1 cellular context compared by ENCODE assay signal in genomic region chr9:72586388-72587160, GRCh38.
TF ChIP-seq lines count a peak whose summit lies in the region.

No MANE protein-coding gene starts in this region.

TF ChIP-seq in A549, 52 proteins besides CTCF, POLR2A, EP300 and RAD21 (continued from another document):
- TF ChIP-seq REST (IDR thresholded peaks at IDR 0.05) (no peak), NPAS2 (CRISPR knock-in tag; IDR thresholded peaks at IDR 0.05; ENCODE audit: borderline replicate concordance) (no peak), ELK1 (IDR thresholded peaks at IDR 0.05; ENCODE audit: low read depth, low read length) (no peak), HOXB5 (CRISPR knock-in tag; IDR thresholded peaks at IDR 0.05) (no peak), BHLHE40 (IDR thresholded peaks at IDR 0.05; ENCODE audit: low read depth, low read length) (no peak), MAZ (IDR thresholded peaks at IDR 0.05; ENCODE audit: borderline replicate concordance, low read depth, low read length) (no peak), MYC (IDR thresholded peaks at IDR 0.05; ENCODE audit: borderline replicate concordance, low read length) (no peak), GATA3 (IDR thresholded peaks at IDR 0.05; ENCODE audit: borderline replicate concordance) (0 out of 2 replicates have a peak, but pooled peaks have one; percentile 35), ZSCAN20 (CRISPR knock-in tag; IDR thresholded peaks at IDR 0.05) (no peak), RNF2 (IDR thresholded peaks at IDR 0.05; ENCODE audit: borderline replicate concordance, low read depth) (no peak), KDM1A (IDR thresholded peaks at IDR 0.05; ENCODE audit: low read depth) (no peak), CEBPB (IDR thresholded peaks at IDR 0.05) (peak; percentile 83 to 95), SMC3 (IDR thresholded peaks at IDR 0.05) (peak; percentile 74), FOSL2 (IDR thresholded peaks at IDR 0.05) (peak; percentile 92), FOSL2 (CRISPR knock-in tag; IDR thresholded peaks at IDR 0.05) (peak; percentile 93), HOXA7 (CRISPR knock-in tag; IDR thresholded peaks at IDR 0.05) (no peak), JUNB (IDR thresholded peaks at IDR 0.05) (peak; percentile 88), CBX2 (IDR thresholded peaks at IDR 0.05; ENCODE audit: borderline replicate concordance, low read depth) (no peak), TP53 (CRISPR knock-in tag; IDR thresholded peaks at IDR 0.05) (no peak), JUN (IDR thresholded peaks at IDR 0.05) (peak; percentile 61 to 93; a peak in 3 of 5 replicates), E2F6 (IDR thresholded peaks at IDR 0.05; ENCODE audit: borderline replicate concordance, low read depth) (no peak), ESRRA (IDR thresholded peaks at IDR 0.05; ENCODE audit: borderline replicate concordance, low read length) (no peak)
